In the genomic region with DNA sequence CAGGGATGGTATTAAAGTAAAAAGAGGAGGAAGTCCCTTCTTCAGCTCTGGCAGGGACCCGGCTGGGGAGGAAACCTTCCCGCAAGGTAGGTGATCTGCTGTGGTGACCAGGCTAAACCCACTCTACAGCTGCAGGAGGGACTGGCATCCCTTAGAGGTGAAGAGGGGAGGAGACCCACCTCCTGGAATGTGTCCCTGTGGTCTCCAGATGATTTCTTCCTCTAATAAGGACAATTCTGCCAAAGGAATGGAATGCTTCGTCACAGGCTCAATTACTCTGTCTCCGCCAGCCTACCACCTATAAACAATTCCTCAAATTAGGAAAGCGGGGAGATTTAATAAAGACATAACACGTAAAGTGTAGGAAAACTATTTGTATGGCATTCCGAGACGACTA, we compare ENCODE assay signal across 8 cellular contexts. TPM values are rescaled to one million over a fixed set of nuclear protein-coding genes. Genes with fewer than 3 reads are reported as not detected.
A peak's percentile ranks its signal among the peaks of the same experiment; 100 is the strongest.
DNase-seq lines count a peak whose midpoint lies in the region; ATAC-seq and TF ChIP-seq lines count a peak whose summit lies in the region.

No MANE protein-coding gene starts in this region.

- intact Hi-C loops in left lung (cut with DNase I) = loop anchor here in 1 of 2 donors (5.0 kb wide), 1 partner anchor 52 kb away; no protein-coding TSS in a partner anchor

- H3K9me3 Mint-ChIP-seq in brain = peaks cover 0 to 4% (median 0%) of the 10 kb centered on the region in 5 experiments

- DNase-seq in Ammon's horn (ENCODE audit: low spot score) (peak; percentile 9), left lung (no peak), thoracic aorta (ENCODE audit: low spot score) (no peak), NCI-H524 treated with DMSO at 0.1 percent for 48 hours (lab: John Stamatoyannopoulos, UW) (no peak), GF-D8 (lab: John Stamatoyannopoulos, UW) (no peak)
- no peak for DNase-seq in Jurkat, Clone E6-1 (ENCODE audit: low read depth, low spot score)

- peaks cover 12% of the 10 kb centered on the region for H3K27me3 Mint-ChIP-seq in brain

- H3K36me3 ChIP-seq in left lung = no peaks in the 10 kb centered on the region
- H3K36me3 ChIP-seq in thoracic aorta = no peaks in the 10 kb centered on the region

- ATAC-seq in left lung (no peak), thoracic aorta (ENCODE audit: insufficient number of reproducible peaks, low FRiP score, low read depth) (no peak), HG03342 (IDR thresholded peaks at IDR 0.05; ENCODE audit: unreplicated experiment) (no peak)

- H3K27ac ChIP-seq in left lung = peak overlapping the region; percentile 65 to 94
- peak overlapping the region; percentile 70 to 86 for H3K27ac ChIP-seq in thoracic aorta

- no peak for TF ChIP-seq CTCF in brain (conservative IDR thresholded peaks at IDR 0.05)
- TF ChIP-seq CTCF in left lung (IDR thresholded peaks at IDR 0.05) = no peak
- no peak for TF ChIP-seq CTCF in thoracic aorta (IDR thresholded peaks at IDR 0.05)

- peak overlapping the region; percentile 93 to 96 (median 94) for H3K27ac Mint-ChIP-seq in brain

- H3K27me3 ChIP-seq in left lung = no peaks in the 10 kb centered on the region
- H3K27me3 ChIP-seq in thoracic aorta (replicated peaks; ENCODE audit: insufficient read depth) = no peaks in the 10 kb centered on the region

- H3K4me3 Mint-ChIP-seq in brain = peak overlapping the region; percentile 86 to 95 (median 92)

- H3K36me3 Mint-ChIP-seq in brain = peaks cover 4% of the 10 kb centered on the region

- H3K9me3 ChIP-seq in left lung = no peaks in the 10 kb centered on the region
- H3K9me3 ChIP-seq in thoracic aorta = no peaks in the 10 kb centered on the region

- peaks cover 35% of the 10 kb centered on the region for H3K4me1 Mint-ChIP-seq in brain

- peak overlapping the region; percentile 66 for H3K4me3 ChIP-seq in Jurkat, Clone E6-1 (ENCODE audit: low read length)
- H3K4me3 ChIP-seq in left lung (peak overlapping the region; percentile 29 to 70), thoracic aorta (peak overlapping the region; percentile 83)

- H3K4me1 ChIP-seq in left lung = peaks cover 10 to 37% of the 10 kb centered on the region in 2 donors
- H3K4me1 ChIP-seq in thoracic aorta (ENCODE audit: control insufficient read depth in 1 of 2, low read depth in 2 of 2) = peaks cover 8 to 24% of the 10 kb centered on the region in 2 donors

RNA-seq across cellular contexts. Expression of a gene that starts 0.6 kb away (rescaled TPM):
- polyA plus RNA-seq in Jurkat, Clone E6-1 (2012; ENCODE audit: insufficient read depth, insufficient read length) = 34.3 TPM
- 8.7 TPM for polyA plus RNA-seq in brain (ENCODE audit: insufficient read depth, low read depth, low replicate concordance)
- total RNA-seq in left lung = 10 to 100 TPM; 32.5 to 42.1 TPM
- 10 to 100 TPM; 44.0 to 47.1 TPM for total RNA-seq in thoracic aorta

RNA-seq across cellular contexts. Expression of a gene that starts 47.0 kb away (rescaled TPM):
- 83.0 TPM for polyA plus RNA-seq in Jurkat, Clone E6-1 (2012; ENCODE audit: insufficient read depth, insufficient read length)
- 12.0 TPM for polyA plus RNA-seq in brain (ENCODE audit: insufficient read depth, low read depth, low replicate concordance)
- total RNA-seq in left lung (100 to 1,000 TPM; 121 to 123 TPM), thoracic aorta (100 to 1,000 TPM; 135 to 251 TPM)
